ENCODE assay signal across 15 cellular contexts in genomic region chr5:66653380-66653779, GRCh38. TPM values are rescaled to one million over a fixed set of nuclear protein-coding genes. Genes with fewer than 3 reads are reported as not detected.
A peak's percentile ranks its signal among the peaks of the same experiment; 100 is the strongest.
DNase-seq lines count a peak whose midpoint lies in the region; ATAC-seq and TF ChIP-seq lines count a peak whose summit lies in the region.
"Had no signal": no experiment of that assay in that cellular context is flagged by ENCODE, and none has a peak within 500 bp of the region (broad histone marks: within the 10 kb centered on the region; RNA-seq: fewer than 3 reads in every experiment).

No MANE protein-coding gene starts in this region.

- no peak for TF ChIP-seq CTCF in smooth muscle cell (IDR thresholded peaks at IDR 0.05; ENCODE audit: borderline replicate concordance, insufficient read depth, poor library complexity, severe bottlenecking)

- no peaks in the 10 kb centered on the region for H3K9me3 ChIP-seq in smooth muscle cell (replicated peaks; ENCODE audit: low read depth)
- H3K9me3 ChIP-seq: transverse colon had no signal

- H3K4me3 ChIP-seq in smooth muscle cell, result no peak overlapping the region
- H3K4me3 ChIP-seq: transverse colon had no signal

- H3K36me3 ChIP-seq in smooth muscle cell (ENCODE audit: low read depth), result no peaks in the 10 kb centered on the region
- H3K36me3 ChIP-seq: transverse colon had no signal

- peak overlapping the region; percentile 61 for H3K27ac ChIP-seq in smooth muscle cell (ENCODE audit: low read depth)
- H3K27ac ChIP-seq: 22Rv1, transverse colon had no signal

- DNase-seq in NCI-H2029 (lab: John Stamatoyannopoulos, UW) (peak; percentile 21), NCI-H2029 treated with DMSO at 0.1 percent for 48 hours (lab: John Stamatoyannopoulos, UW) (no peak), SK-N-DZ (ENCODE audit: low spot score) (peak; percentile 10), fibroblast of gingiva (ENCODE audit: low read depth) (peak; percentile 48), smooth muscle cell (lab: John Stamatoyannopoulos, UW; ENCODE audit: unreplicated experiment) (no peak)
- no peak for DNase-seq in effector CD8-positive, alpha-beta T cell (lab: John Stamatoyannopoulos, UW)
- DNase-seq: activated CD8-positive, alpha-beta T cell treated with anti-CD3 and anti-CD28 coated beads, Interleukin-2, amount 10 ng/mL, durations not matched to agents 7 days and 5 days; activated naive CD4-positive, alpha-beta T cell; KBM-7; NCI-H1930; T-helper 2 cell; transverse colon had no signal

- H3K27me3 ChIP-seq in smooth muscle cell (ENCODE audit: low read depth), result no peaks in the 10 kb centered on the region
- H3K27me3 ChIP-seq: transverse colon had no signal

- peak overlapping the region; percentile 25 for H3K4me2 ChIP-seq in smooth muscle cell

- H3K9ac ChIP-seq in smooth muscle cell (ENCODE audit: low read depth), result no peak overlapping the region

- no peaks in the 10 kb centered on the region for H3K79me2 ChIP-seq in smooth muscle cell (ENCODE audit: low read depth)

- H3F3A ChIP-seq in smooth muscle cell (ENCODE audit: low read depth), result no peaks in the 10 kb centered on the region

- H3K4me1 ChIP-seq in smooth muscle cell (ENCODE audit: low read depth), result peaks cover 15% of the 10 kb centered on the region
- H3K4me1 ChIP-seq: transverse colon had no signal

- no peak overlapping the region for H2AFZ ChIP-seq in smooth muscle cell (ENCODE audit: low read depth)

- no peaks in the 10 kb centered on the region for H4K20me1 ChIP-seq in smooth muscle cell (ENCODE audit: low read depth)

- ATAC-seq in HG03095 (IDR thresholded peaks at IDR 0.05; ENCODE audit: unreplicated experiment) (no peak), GM18517 (IDR thresholded peaks at IDR 0.05; ENCODE audit: unreplicated experiment) (no peak)
- ATAC-seq: activated CD8-positive, alpha-beta T cell treated with anti-CD3 and anti-CD28 coated beads, Interleukin-2, amount 10 ng/mL, durations not matched to agents 7 days and 5 days had no signal

RNA-seq across cellular contexts. Expression of gene MAST4, which starts 57.2 kb away (rescaled TPM):
- polyA plus RNA-seq in SK-N-DZ (2014; cell fraction: cytosol; rRNA removed), result 1.6 and 3.4 TPM in 2 replicates
- 2.6 and 6.1 TPM in 2 replicates for polyA plus RNA-seq in SK-N-DZ (2014; cell fraction: nucleus; rRNA removed)
- 19.1 and 24.0 TPM in 2 replicates for total RNA-seq in smooth muscle cell
- polyA plus RNA-seq in smooth muscle cell, result 6.3 and 12.2 TPM in 2 replicates

Comparison
In these comparisons a context has a peak if more than half of its experiments do, and no peak if none do; other contexts are left out.
1. DNase-seq: peak in NCI-H2029 (single experiment), SK-N-DZ (single experiment) and fibroblast of gingiva (single experiment); none in NCI-H2029 treated with DMSO at 0.1 percent for 48 hours (single experiment), smooth muscle cell (single experiment) and effector CD8-positive, alpha-beta T cell (single experiment).